In the genomic region with DNA sequence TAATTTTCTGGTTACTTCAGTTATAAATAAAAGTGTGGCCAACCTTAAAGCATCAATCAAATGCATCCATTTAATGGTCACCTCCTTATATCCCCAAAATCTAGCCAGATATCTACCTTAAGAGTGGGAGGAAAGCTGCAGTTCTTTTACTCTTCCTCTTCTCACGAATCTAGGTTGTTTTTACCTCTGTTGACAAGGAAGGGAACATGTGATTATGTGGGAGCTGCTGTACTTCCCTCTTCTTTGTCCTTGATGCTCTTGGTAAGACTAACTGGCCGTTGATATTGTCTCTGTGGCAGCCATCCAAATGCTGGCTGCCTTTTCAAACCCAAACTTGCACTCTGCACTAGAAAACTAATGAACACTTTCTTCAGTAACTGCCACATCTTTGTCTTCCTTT, we compare ENCODE assay signal across 19 cellular contexts.
"Had no signal": no experiment of that assay in that cellular context is flagged by ENCODE, and none has a peak within 500 bp of the region (broad histone marks: within the 10 kb centered on the region; RNA-seq: fewer than 3 reads in every experiment).

No MANE protein-coding gene starts in this region.

- H3K36me3 Mint-ChIP-seq: stimulated activated naive B cell treated with anti-CD40 and anti-IgM and Interleukin-4, amounts not matched to agents 10 μg/mL and 1 μg/mL and 100 μg/mL, for 72 hours had no signal

- H3K27me3 ChIP-seq: dorsolateral prefrontal cortex, ovary, right atrium auricular region, sigmoid colon, transverse colon had no signal

- H3K9me3 ChIP-seq: ovary, sigmoid colon, thoracic aorta, transverse colon had no signal

- H3K4me3 Mint-ChIP-seq: naive thymus-derived CD8-positive, alpha-beta T cell; stimulated activated naive B cell treated with anti-CD40 and anti-IgM and Interleukin-4, amounts not matched to agents 10 μg/mL and 1 μg/mL and 100 μg/mL, for 72 hours; stimulated activated naive CD8-positive, alpha-beta T cell treated with anti-CD3 and anti-CD28 coated beads, Interleukin-15, amount 100 ng/mL, for 72 hours had no signal

- H3K36me3 ChIP-seq: ovary, right atrium auricular region, sigmoid colon, thoracic aorta, transverse colon had no signal

- H3K27ac Mint-ChIP-seq: naive thymus-derived CD8-positive, alpha-beta T cell; stimulated activated naive B cell treated with anti-CD40 and anti-IgM and Interleukin-4, amounts not matched to agents 10 μg/mL and 1 μg/mL and 100 μg/mL, for 72 hours; stimulated activated naive CD8-positive, alpha-beta T cell treated with anti-CD3 and anti-CD28 coated beads, Interleukin-15, amount 100 ng/mL, for 72 hours had no signal

- H3K4me3 ChIP-seq: dorsolateral prefrontal cortex, mucosa of descending colon, ovary, right atrium auricular region, sigmoid colon, skin epidermis, thoracic aorta, transverse colon had no signal

- DNase-seq: cortex of kidney; dorsolateral prefrontal cortex; effector CD8-positive, alpha-beta T cell; islet precursor cell; mammary epithelial cell; mucosa of descending colon; naive thymus-derived CD8-positive, alpha-beta T cell; nucleus accumbens; ovary; sigmoid colon; stimulated activated CD4-positive, alpha-beta T cell treated with anti-CD3 and anti-CD28 coated beads, Interleukin-2, amount 100 ng/mL, for 24 hours; stimulated activated CD4-positive, alpha-beta T cell treated with anti-CD3 and anti-CD28 coated beads, Interleukin-4, amount 100 ng/mL, for 4 hours; stimulated activated naive B cell treated with anti-CD40 and anti-IgM and Interleukin-4, amounts not matched to agents 10 μg/mL and 1 μg/mL and 100 μg/mL, for 72 hours; stimulated activated naive CD8-positive, alpha-beta T cell treated with anti-CD3 and anti-CD28 coated beads, Interleukin-15, amount 100 ng/mL, for 72 hours; transverse colon had no signal

- H3K27me3 Mint-ChIP-seq: naive thymus-derived CD8-positive, alpha-beta T cell; stimulated activated naive B cell treated with anti-CD40 and anti-IgM and Interleukin-4, amounts not matched to agents 10 μg/mL and 1 μg/mL and 100 μg/mL, for 72 hours; stimulated activated naive CD8-positive, alpha-beta T cell treated with anti-CD3 and anti-CD28 coated beads, Interleukin-15, amount 100 ng/mL, for 72 hours had no signal

- H3K27ac ChIP-seq: dorsolateral prefrontal cortex, ovary, right atrium auricular region, sigmoid colon, skin epidermis, thoracic aorta, transverse colon had no signal

- H3K4me1 Mint-ChIP-seq: naive thymus-derived CD8-positive, alpha-beta T cell; stimulated activated naive B cell treated with anti-CD40 and anti-IgM and Interleukin-4, amounts not matched to agents 10 μg/mL and 1 μg/mL and 100 μg/mL, for 72 hours; stimulated activated naive CD8-positive, alpha-beta T cell treated with anti-CD3 and anti-CD28 coated beads, Interleukin-15, amount 100 ng/mL, for 72 hours had no signal

- H3K4me1 ChIP-seq: right atrium auricular region, sigmoid colon, transverse colon had no signal

- ATAC-seq: left lobe of liver; mucosa of descending colon; naive thymus-derived CD8-positive, alpha-beta T cell; stimulated activated naive B cell treated with anti-CD40 and anti-IgM and Interleukin-4, amounts not matched to agents 10 μg/mL and 1 μg/mL and 100 μg/mL, for 72 hours; stimulated activated naive CD8-positive, alpha-beta T cell treated with anti-CD3 and anti-CD28 coated beads, Interleukin-15, amount 100 ng/mL, for 72 hours had no signal
